ENCODE assay signal across 14 cellular contexts in genomic region chr7:98079891-98080653, GRCh38. TPM values are rescaled to one million over a fixed set of nuclear protein-coding genes. Genes with fewer than 3 reads are reported as not detected.
DNase-seq lines count a peak whose midpoint lies in the region; TF ChIP-seq lines count a peak whose summit lies in the region.
"Had no signal": no experiment of that assay in that cellular context is flagged by ENCODE, and none has a peak within 500 bp of the region (broad histone marks: within the 10 kb centered on the region; RNA-seq: fewer than 3 reads in every experiment).

No MANE protein-coding gene starts in this region.

- H3K79me2 ChIP-seq in parathyroid adenoma: no peaks in the 10 kb centered on the region

- H3K4me3 Mint-ChIP-seq in endodermal cell: no peak overlapping the region
- H3K4me3 Mint-ChIP-seq in endothelial cell (ENCODE audit: unreplicated experiment): no peak overlapping the region

- H3K27ac ChIP-seq in endodermal cell (ENCODE audit: low read depth, low read length): no peak overlapping the region
- no peak overlapping the region for H3K27ac ChIP-seq in parathyroid adenoma
- H3K27ac ChIP-seq: left ventricle myocardium inferior, ovary had no signal

- H3K36me3 ChIP-seq in endodermal cell (ENCODE audit: control insufficient read depth, insufficient read depth, low read length): no peaks in the 10 kb centered on the region
- no peaks in the 10 kb centered on the region for H3K36me3 ChIP-seq in parathyroid adenoma (ENCODE audit: control insufficient read depth, insufficient read depth, low read length)
- H3K36me3 ChIP-seq: left ventricle myocardium inferior, ovary had no signal

- H3K9ac ChIP-seq in endodermal cell (ENCODE audit: extremely low read depth, low read length, poor library complexity, severe bottlenecking) (no peak overlapping the region), parathyroid adenoma (no peak overlapping the region)

- H3K36me3 Mint-ChIP-seq in endodermal cell (ENCODE audit: low read depth): no peaks in the 10 kb centered on the region
- H3K36me3 Mint-ChIP-seq in endothelial cell (ENCODE audit: low read depth, unreplicated experiment): no peaks in the 10 kb centered on the region

- H3K27me3 Mint-ChIP-seq in endodermal cell (ENCODE audit: insufficient read depth): no peaks in the 10 kb centered on the region
- H3K27me3 Mint-ChIP-seq in endothelial cell (ENCODE audit: unreplicated experiment): no peaks in the 10 kb centered on the region

- no peaks in the 10 kb centered on the region for H3K9me3 ChIP-seq in endodermal cell (ENCODE audit: control insufficient read depth, low read length)
- no peaks in the 10 kb centered on the region for H3K9me3 ChIP-seq in parathyroid adenoma (ENCODE audit: control insufficient read depth, low read length)
- H3K9me3 ChIP-seq: ovary had no signal

- H3K27me3 ChIP-seq in endodermal cell (ENCODE audit: control insufficient read depth, insufficient read depth, low read length, poor library complexity, severe bottlenecking): no peaks in the 10 kb centered on the region
- no peaks in the 10 kb centered on the region for H3K27me3 ChIP-seq in parathyroid adenoma (ENCODE audit: control insufficient read depth, insufficient read depth, low read length)
- H3K27me3 ChIP-seq: ovary had no signal

- no peak for TF ChIP-seq CTCF in endodermal cell (conservative IDR thresholded peaks at IDR 0.05)
- TF ChIP-seq CTCF in parathyroid adenoma (IDR thresholded peaks at IDR 0.05): no peak
- TF ChIP-seq CTCF in endothelial cell (IDR thresholded peaks at IDR 0.05; ENCODE audit: unreplicated experiment): no peak

- H3K27ac Mint-ChIP-seq in endodermal cell (no peak overlapping the region), endothelial cell (ENCODE audit: unreplicated experiment) (no peak overlapping the region)
- H3K27ac Mint-ChIP-seq: activated T-helper 2 cell treated with anti-CD3 and anti-CD28 coated beads, Interferon-gamma antibody, Interleukin-2, Interleukin-4, amounts not matched to agents 10 μg/mL and 5 μg/mL and 100 μg/mL, durations not matched to agents 14 hours and 24 hours and 36 hours had no signal

- WGBS in endodermal cell (ENCODE audit: insufficient coverage in 1 of 2, insufficient read length in 1 of 2), 2 experiments: 69 to 82% methylated on average over 4 to 6 of the region's 6 CpGs

- H3K4me1 Mint-ChIP-seq in endodermal cell (peaks cover 18% of the 10 kb centered on the region), endothelial cell (ENCODE audit: unreplicated experiment) (no peaks in the 10 kb centered on the region)

- DNase-seq in NCI-H1417 (lab: John Stamatoyannopoulos, UW) (peak in 2 of 3 experiments; percentile 65 to 88), NCI-H2227 treated with DMSO at 0.1 percent for 48 hours (lab: John Stamatoyannopoulos, UW) (peak; percentile 67), endodermal cell (peak; percentile 64), T-helper 2 cell (no peak), endothelial cell (ENCODE audit: low spot score) (no peak)
- no peak for DNase-seq in activated CD4-positive, alpha-beta T cell treated with anti-CD3 and anti-CD28 coated beads for 48 hours
- DNase-seq: AML-193; GDM1; left ventricle myocardium inferior; NCI-H187; ovary; stimulated activated CD4-positive, alpha-beta T cell treated with anti-CD3 and anti-CD28 coated beads, Interleukin-2, amount 100 ng/mL, for 48 hours had no signal

- no peak overlapping the region for H3K4me2 ChIP-seq in parathyroid adenoma (ENCODE audit: low read length)

- H2AFZ ChIP-seq in parathyroid adenoma: peak overlapping the region; percentile 20

- no peaks in the 10 kb centered on the region for H3K4me1 ChIP-seq in endodermal cell (ENCODE audit: control insufficient read depth, insufficient read depth, low read length)
- H3K4me1 ChIP-seq in parathyroid adenoma: peaks cover 9% of the 10 kb centered on the region
- H3K4me1 ChIP-seq: left ventricle myocardium inferior had no signal

- peaks cover 7% of the 10 kb centered on the region for H3K9me3 Mint-ChIP-seq in endodermal cell
- H3K9me3 Mint-ChIP-seq in endothelial cell (ENCODE audit: unreplicated experiment): no peaks in the 10 kb centered on the region
- H3K9me3 Mint-ChIP-seq: activated T-helper 2 cell treated with anti-CD3 and anti-CD28 coated beads, Interferon-gamma antibody, Interleukin-2, Interleukin-4, amounts not matched to agents 10 μg/mL and 5 μg/mL and 100 μg/mL, durations not matched to agents 14 hours and 24 hours and 36 hours had no signal

- H3K4me3 ChIP-seq in endodermal cell (ENCODE audit: low read length) (peak overlapping the region; percentile 4), parathyroid adenoma (ENCODE audit: low read depth, low read length) (no peak overlapping the region)
- H3K4me3 ChIP-seq: left ventricle myocardium inferior, ovary had no signal

RNA-seq across cellular contexts. Expression of gene LMTK2, which starts 26.6 kb away (rescaled TPM):
- total RNA-seq in endodermal cell (10 to 100 TPM; 23.5 to 25.6 TPM), endothelial cell (ENCODE audit: unreplicated experiment) (32.5 TPM)
- 9.8 TPM for polyA plus RNA-seq in endodermal cell (2013, experiment 1 of 2)
- polyA plus RNA-seq in endodermal cell (2013, experiment 2 of 2): 9.9 TPM

Comparison
In these comparisons a context has a peak if more than half of its experiments do, and no peak if none do; other contexts are left out.
1. DNase-seq: peak in NCI-H1417 (2 of 3), NCI-H2227 treated with DMSO at 0.1 percent for 48 hours (single experiment) and endodermal cell (single experiment); none in T-helper 2 cell (0 of 5), endothelial cell (single experiment) and activated CD4-positive, alpha-beta T cell treated with anti-CD3 and anti-CD28 coated beads for 48 hours (single experiment).